7 cellular contexts compared by ENCODE assay signal in genomic region chr15:78004919-78005634, GRCh38.
DNase-seq lines count a peak whose midpoint lies in the region; TF ChIP-seq lines count a peak whose summit lies in the region.

No MANE protein-coding gene starts in this region.

- DNase-seq in SK-N-DZ (ENCODE audit: low spot score): peak; percentile 60
- DNase-seq in cardiac muscle cell (ENCODE audit: low read depth in 1 of 2, low spot score in 1 of 2): peak in 1 of 2 donors; percentile 94
- DNase-seq in sigmoid colon: peak; percentile 94
- DNase-seq in mesothelial cell of epicardium (ENCODE audit: low spot score in 2 of 2, unreplicated experiment in 2 of 2): no peak
- DNase-seq in NOMO-1 treated with DMSO at 0.1 percent for 48 hours (lab: John Stamatoyannopoulos, UW; ENCODE audit: unreplicated experiment): no peak
- DNase-seq in neural progenitor cell (ENCODE audit: low spot score): no peak

- H3K9me3 ChIP-seq in KOPT-K1 (ENCODE audit: insufficient read depth, low read length, poor library complexity, severe bottlenecking) (no peaks in the 10 kb centered on the region), cardiac muscle cell (ENCODE audit: low read depth) (no peaks in the 10 kb centered on the region), sigmoid colon (no peaks in the 10 kb centered on the region), neural progenitor cell (ENCODE audit: low read depth) (no peaks in the 10 kb centered on the region)

- TF ChIP-seq EP300 in sigmoid colon (IDR thresholded peaks at IDR 0.05): peak in 1 of 4 donors; percentile 61

- H3K9ac ChIP-seq in neural progenitor cell: no peak overlapping the region

- no peaks in the 10 kb centered on the region for H3K79me2 ChIP-seq in neural progenitor cell (ENCODE audit: low read depth)

- H3K27me3 ChIP-seq in cardiac muscle cell (no peaks in the 10 kb centered on the region), sigmoid colon (no peaks in the 10 kb centered on the region), neural progenitor cell (no peaks in the 10 kb centered on the region)

- H3K36me3 Mint-ChIP-seq in mesothelial cell of epicardium (peaks cover 7% of the 10 kb centered on the region), neural progenitor cell (peaks cover 10% of the 10 kb centered on the region)

- intact Hi-C loops in sigmoid colon (cut with DNase I): loop anchor here (5.0 kb wide), 3 partner anchors 38 to 237 kb away; no protein-coding TSS in a partner anchor

- H2AFZ ChIP-seq in neural progenitor cell (replicated peaks): no peak overlapping the region

- no peak overlapping the region for H3K4me2 ChIP-seq in neural progenitor cell

- no peaks in the 10 kb centered on the region for H3K27me3 Mint-ChIP-seq in mesothelial cell of epicardium (ENCODE audit: low read depth)
- no peaks in the 10 kb centered on the region for H3K27me3 Mint-ChIP-seq in neural progenitor cell (ENCODE audit: insufficient read depth, low read depth)

- H3F3A ChIP-seq in neural progenitor cell (ENCODE audit: low read depth): no peaks in the 10 kb centered on the region

- no peak overlapping the region for H3K4me3 Mint-ChIP-seq in mesothelial cell of epicardium
- no peak overlapping the region for H3K4me3 Mint-ChIP-seq in neural progenitor cell

- H3K4me1 Mint-ChIP-seq in mesothelial cell of epicardium (peaks cover 5% of the 10 kb centered on the region), neural progenitor cell (peaks cover 18% of the 10 kb centered on the region)

- H4K20me1 ChIP-seq in neural progenitor cell (ENCODE audit: low read depth): peaks cover 10% of the 10 kb centered on the region

- no peak overlapping the region for H3K27ac Mint-ChIP-seq in mesothelial cell of epicardium
- H3K27ac Mint-ChIP-seq in neural progenitor cell: no peak overlapping the region

- TF ChIP-seq CTCF in cardiac muscle cell (IDR thresholded peaks at IDR 0.05; ENCODE audit: low read depth, low read length) (peak; percentile 32), sigmoid colon (IDR thresholded peaks at IDR 0.05) (no peak), mesothelial cell of epicardium (IDR thresholded peaks at IDR 0.05; ENCODE audit: unreplicated experiment) (no peak), neural progenitor cell (IDR thresholded peaks at IDR 0.05) (no peak)

- no peak for TF ChIP-seq POLR2A in sigmoid colon (IDR thresholded peaks at IDR 0.05)

- 64 to 67% methylated on average over 10 of the region's 10 CpGs for WGBS in sigmoid colon, 2 donors

- H3K4me1 ChIP-seq in cardiac muscle cell (ENCODE audit: low read depth) (no peaks in the 10 kb centered on the region), sigmoid colon (peaks cover 0 to 56% (median 52%) of the 10 kb centered on the region in 4 donors), neural progenitor cell (peaks cover 6% of the 10 kb centered on the region)

- no peaks in the 10 kb centered on the region for H3K9me3 Mint-ChIP-seq in mesothelial cell of epicardium
- no peaks in the 10 kb centered on the region for H3K9me3 Mint-ChIP-seq in neural progenitor cell

- H3K4me3 ChIP-seq in cardiac muscle cell (no peak overlapping the region), sigmoid colon (no peak overlapping the region), neural progenitor cell (no peak overlapping the region)

- H3K36me3 ChIP-seq in KOPT-K1 (ENCODE audit: insufficient read depth, low read length) (peaks cover 99% of the 10 kb centered on the region), cardiac muscle cell (no peaks in the 10 kb centered on the region), sigmoid colon (peaks cover 9 to 45% (median 22%) of the 10 kb centered on the region in 4 donors), neural progenitor cell (no peaks in the 10 kb centered on the region)

- peak overlapping the region; percentile 5 for H3K27ac ChIP-seq in KOPT-K1 (ENCODE audit: low read depth, low read length, poor library complexity, severe bottlenecking)
- no peak overlapping the region for H3K27ac ChIP-seq in cardiac muscle cell
- H3K27ac ChIP-seq in sigmoid colon: peak overlapping the region; percentile 23 to 78 (median 72)
- H3K27ac ChIP-seq in neural progenitor cell: no peak overlapping the region

Comparison
In these comparisons a context has a peak if more than half of its experiments do, and no peak if none do; other contexts are left out.
1. H3K27ac ChIP-seq: peak in KOPT-K1 (single experiment) and sigmoid colon (4 of 4); none in cardiac muscle cell (single experiment) and neural progenitor cell (single experiment).
2. DNase-seq: peak in SK-N-DZ (single experiment) and sigmoid colon (single experiment); none in mesothelial cell of epicardium (0 of 2), NOMO-1 treated with DMSO at 0.1 percent for 48 hours (single experiment) and neural progenitor cell (single experiment).